Comparison of ENCODE assay signal across 1 cellular context in the genomic region with DNA sequence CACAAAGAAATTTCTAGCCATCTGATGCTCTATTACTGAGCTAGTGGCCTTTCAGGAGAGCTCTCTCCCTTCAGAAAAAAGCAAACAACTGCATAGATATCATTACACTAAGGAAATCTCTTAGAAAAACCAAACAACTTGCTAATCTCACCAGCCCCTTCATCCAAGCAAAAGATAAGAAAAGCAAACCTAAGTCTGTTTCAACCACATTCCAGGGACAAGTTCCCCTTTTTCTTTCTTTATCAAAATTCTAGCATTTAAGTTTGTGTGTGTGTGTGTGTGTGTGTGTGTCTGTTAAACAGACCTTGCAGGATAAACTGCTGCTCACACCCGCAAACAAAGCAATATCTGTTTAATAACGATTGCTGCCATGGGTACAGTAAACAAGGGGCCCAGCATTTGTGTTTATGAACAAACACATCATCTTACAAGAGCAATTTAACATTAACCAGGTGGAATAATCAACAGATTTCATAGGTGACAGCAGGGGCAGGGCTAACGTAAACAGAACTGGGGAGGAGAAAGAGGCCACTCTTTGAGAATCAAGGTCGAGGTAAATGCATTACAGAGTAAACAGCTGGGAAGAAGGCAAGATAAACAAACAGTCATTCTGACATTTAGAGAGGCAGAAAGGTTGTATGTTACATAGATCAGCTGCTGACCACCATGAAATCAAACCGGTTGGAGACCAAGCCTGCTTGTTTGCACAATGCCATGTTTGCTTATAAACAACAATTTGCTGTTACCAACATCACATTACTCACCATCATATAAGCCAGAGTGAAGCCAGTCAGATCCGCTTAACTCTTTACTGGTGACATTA.
TF ChIP-seq lines count a peak whose summit lies in the region.

No MANE protein-coding gene starts in this region.

TF ChIP-seq in HepG2, 621 proteins besides CTCF, POLR2A, EP300 and RAD21 (continued from another document):
- TF ChIP-seq, protein P1, sequence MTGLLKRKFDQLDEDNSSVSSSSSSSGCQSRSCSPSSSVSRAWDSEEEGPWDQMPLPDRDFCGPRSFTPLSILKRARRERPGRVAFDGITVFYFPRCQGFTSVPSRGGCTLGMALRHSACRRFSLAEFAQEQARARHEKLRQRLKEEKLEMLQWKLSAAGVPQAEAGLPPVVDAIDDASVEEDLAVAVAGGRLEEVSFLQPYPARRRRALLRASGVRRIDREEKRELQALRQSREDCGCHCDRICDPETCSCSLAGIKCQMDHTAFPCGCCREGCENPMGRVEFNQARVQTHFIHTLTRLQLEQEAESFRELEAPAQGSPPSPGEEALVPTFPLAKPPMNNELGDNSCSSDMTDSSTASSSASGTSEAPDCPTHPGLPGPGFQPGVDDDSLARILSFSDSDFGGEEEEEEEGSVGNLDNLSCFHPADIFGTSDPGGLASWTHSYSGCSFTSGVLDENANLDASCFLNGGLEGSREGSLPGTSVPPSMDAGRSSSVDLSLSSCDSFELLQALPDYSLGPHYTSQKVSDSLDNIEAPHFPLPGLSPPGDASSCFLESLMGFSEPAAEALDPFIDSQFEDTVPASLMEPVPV (CRISPR knock-in tag; IDR thresholded peaks at IDR 0.05) = no peak
- TF ChIP-seq HOXD1 (CRISPR knock-in tag; IDR thresholded peaks at IDR 0.05) (peak; percentile 54; the same call in 1 of the 2 replicates), ZNF841 (CRISPR knock-in tag; IDR thresholded peaks at IDR 0.05; ENCODE audit: borderline replicate concordance) (0 out of 2 replicates have a peak, but pooled peaks have one; percentile 72), ZFX (CRISPR knock-in tag; IDR thresholded peaks at IDR 0.05; ENCODE audit: low read depth) (peak; percentile 25; the same call in 1 of the 2 replicates), GTF3A (CRISPR knock-in tag; conservative IDR thresholded peaks at IDR 0.05) (no peak), NR2F2 (IDR thresholded peaks at IDR 0.05; ENCODE audit: borderline replicate concordance, low read depth) (peak; percentile 89), FOXK2 (IDR thresholded peaks at IDR 0.05) (peak; percentile 96), ARID2 (CRISPR knock-in tag; IDR thresholded peaks at IDR 0.05; ENCODE audit: borderline replicate concordance) (peak; percentile 88; the same call in 1 of the 2 replicates), SCMH1 (CRISPR knock-in tag; IDR thresholded peaks at IDR 0.05; ENCODE audit: borderline replicate concordance) (no peak), KLF13 (CRISPR knock-in tag; IDR thresholded peaks at IDR 0.05) (no peak), ZNF260 (CRISPR knock-in tag; IDR thresholded peaks at IDR 0.05; ENCODE audit: borderline replicate concordance, low read depth) (no peak), ZNF263 (CRISPR knock-in tag; IDR thresholded peaks at IDR 0.05) (no peak), SETDB1 (CRISPR knock-in tag; IDR thresholded peaks at IDR 0.05; ENCODE audit: borderline replicate concordance) (no peak), KLF12 (CRISPR knock-in tag; IDR thresholded peaks at IDR 0.05; ENCODE audit: borderline replicate concordance) (no peak; the same call in 1 of the 2 replicates), GATAD2A (CRISPR knock-in tag; IDR thresholded peaks at IDR 0.05) (peak; percentile 92), ZFP36L1 (CRISPR knock-in tag; IDR thresholded peaks at IDR 0.05) (peak; percentile 68), MAFF (IDR thresholded peaks at IDR 0.05; ENCODE audit: low read depth, low read length) (peak; percentile 57), RBFOX2 (IDR thresholded peaks at IDR 0.05; ENCODE audit: low read depth, low read length) (no peak; the same call in 1 of the 2 replicates), RXRA (CRISPR knock-in tag; IDR thresholded peaks at IDR 0.05) (peak; percentile 58; the same call in 1 of the 2 replicates), SRSF4 (IDR thresholded peaks at IDR 0.05; ENCODE audit: low read depth, low read length, poor library complexity, severe bottlenecking) (no peak), CBX1 (IDR thresholded peaks at IDR 0.05; ENCODE audit: low read depth) (no peak), ZNF136 (CRISPR knock-in tag; IDR thresholded peaks at IDR 0.05; ENCODE audit: low read depth) (no peak), PHB2 (IDR thresholded peaks at IDR 0.05; ENCODE audit: partially characterized antibody) (no peak), HES4 (CRISPR knock-in tag; IDR thresholded peaks at IDR 0.05; ENCODE audit: borderline replicate concordance) (no peak)
- TF ChIP-seq, protein P2, sequence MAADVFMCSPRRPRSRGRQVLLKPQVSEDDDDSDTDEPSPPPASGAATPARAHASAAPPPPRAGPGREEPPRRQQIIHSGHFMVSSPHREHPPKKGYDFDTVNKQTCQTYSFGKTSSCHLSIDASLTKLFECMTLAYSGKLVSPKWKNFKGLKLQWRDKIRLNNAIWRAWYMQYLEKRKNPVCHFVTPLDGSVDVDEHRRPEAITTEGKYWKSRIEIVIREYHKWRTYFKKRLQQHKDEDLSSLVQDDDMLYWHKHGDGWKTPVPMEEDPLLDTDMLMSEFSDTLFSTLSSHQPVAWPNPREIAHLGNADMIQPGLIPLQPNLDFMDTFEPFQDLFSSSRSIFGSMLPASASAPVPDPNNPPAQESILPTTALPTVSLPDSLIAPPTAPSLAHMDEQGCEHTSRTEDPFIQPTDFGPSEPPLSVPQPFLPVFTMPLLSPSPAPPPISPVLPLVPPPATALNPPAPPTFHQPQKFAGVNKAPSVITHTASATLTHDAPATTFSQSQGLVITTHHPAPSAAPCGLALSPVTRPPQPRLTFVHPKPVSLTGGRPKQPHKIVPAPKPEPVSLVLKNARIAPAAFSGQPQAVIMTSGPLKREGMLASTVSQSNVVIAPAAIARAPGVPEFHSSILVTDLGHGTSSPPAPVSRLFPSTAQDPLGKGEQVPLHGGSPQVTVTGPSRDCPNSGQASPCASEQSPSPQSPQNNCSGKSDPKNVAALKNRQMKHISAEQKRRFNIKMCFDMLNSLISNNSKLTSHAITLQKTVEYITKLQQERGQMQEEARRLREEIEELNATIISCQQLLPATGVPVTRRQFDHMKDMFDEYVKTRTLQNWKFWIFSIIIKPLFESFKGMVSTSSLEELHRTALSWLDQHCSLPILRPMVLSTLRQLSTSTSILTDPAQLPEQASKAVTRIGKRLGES (CRISPR knock-in tag; IDR thresholded peaks at IDR 0.05; ENCODE audit: borderline replicate concordance) = 0 out of 2 replicates have a peak, but pooled peaks have one; percentile 47
- TF ChIP-seq, protein P3, sequence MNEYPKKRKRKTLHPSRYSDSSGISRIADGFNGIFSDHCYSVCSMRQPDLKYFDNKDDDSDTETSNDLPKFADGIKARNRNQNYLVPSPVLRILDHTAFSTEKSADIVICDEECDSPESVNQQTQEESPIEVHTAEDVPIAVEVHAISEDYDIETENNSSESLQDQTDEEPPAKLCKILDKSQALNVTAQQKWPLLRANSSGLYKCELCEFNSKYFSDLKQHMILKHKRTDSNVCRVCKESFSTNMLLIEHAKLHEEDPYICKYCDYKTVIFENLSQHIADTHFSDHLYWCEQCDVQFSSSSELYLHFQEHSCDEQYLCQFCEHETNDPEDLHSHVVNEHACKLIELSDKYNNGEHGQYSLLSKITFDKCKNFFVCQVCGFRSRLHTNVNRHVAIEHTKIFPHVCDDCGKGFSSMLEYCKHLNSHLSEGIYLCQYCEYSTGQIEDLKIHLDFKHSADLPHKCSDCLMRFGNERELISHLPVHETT (CRISPR knock-in tag; conservative IDR thresholded peaks at IDR 0.05) = no peak
- TF ChIP-seq, protein P4, sequence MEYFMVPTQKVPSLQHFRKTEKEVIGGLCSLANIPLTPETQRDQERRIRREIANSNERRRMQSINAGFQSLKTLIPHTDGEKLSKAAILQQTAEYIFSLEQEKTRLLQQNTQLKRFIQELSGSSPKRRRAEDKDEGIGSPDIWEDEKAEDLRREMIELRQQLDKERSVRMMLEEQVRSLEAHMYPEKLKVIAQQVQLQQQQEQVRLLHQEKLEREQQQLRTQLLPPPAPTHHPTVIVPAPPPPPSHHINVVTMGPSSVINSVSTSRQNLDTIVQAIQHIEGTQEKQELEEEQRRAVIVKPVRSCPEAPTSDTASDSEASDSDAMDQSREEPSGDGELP (IDR thresholded peaks at IDR 0.05; ENCODE audit: borderline replicate concordance, low read depth) = peak; percentile 98
- TF ChIP-seq, protein P5, sequence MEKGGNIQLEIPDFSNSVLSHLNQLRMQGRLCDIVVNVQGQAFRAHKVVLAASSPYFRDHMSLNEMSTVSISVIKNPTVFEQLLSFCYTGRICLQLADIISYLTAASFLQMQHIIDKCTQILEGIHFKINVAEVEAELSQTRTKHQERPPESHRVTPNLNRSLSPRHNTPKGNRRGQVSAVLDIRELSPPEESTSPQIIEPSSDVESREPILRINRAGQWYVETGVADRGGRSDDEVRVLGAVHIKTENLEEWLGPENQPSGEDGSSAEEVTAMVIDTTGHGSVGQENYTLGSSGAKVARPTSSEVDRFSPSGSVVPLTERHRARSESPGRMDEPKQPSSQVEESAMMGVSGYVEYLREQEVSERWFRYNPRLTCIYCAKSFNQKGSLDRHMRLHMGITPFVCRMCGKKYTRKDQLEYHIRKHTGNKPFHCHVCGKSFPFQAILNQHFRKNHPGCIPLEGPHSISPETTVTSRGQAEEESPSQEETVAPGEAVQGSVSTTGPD (CRISPR knock-in tag; IDR thresholded peaks at IDR 0.05) = no peak
- TF ChIP-seq, protein P6, sequence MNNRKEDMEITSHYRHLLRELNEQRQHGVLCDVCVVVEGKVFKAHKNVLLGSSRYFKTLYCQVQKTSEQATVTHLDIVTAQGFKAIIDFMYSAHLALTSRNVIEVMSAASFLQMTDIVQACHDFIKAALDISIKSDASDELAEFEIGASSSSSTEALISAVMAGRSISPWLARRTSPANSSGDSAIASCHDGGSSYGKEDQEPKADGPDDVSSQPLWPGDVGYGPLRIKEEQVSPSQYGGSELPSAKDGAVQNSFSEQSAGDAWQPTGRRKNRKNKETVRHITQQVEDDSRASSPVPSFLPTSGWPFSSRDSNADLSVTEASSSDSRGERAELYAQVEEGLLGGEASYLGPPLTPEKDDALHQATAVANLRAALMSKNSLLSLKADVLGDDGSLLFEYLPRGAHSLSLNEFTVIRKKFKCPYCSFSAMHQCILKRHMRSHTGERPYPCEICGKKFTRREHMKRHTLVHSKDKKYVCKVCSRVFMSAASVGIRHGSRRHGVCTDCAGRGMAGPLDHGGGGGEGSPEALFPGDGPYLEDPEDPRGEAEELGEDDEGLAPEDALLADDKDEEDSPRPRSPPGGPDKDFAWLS (CRISPR knock-in tag; IDR thresholded peaks at IDR 0.05; ENCODE audit: borderline replicate concordance) = 0 out of 2 replicates have a peak, but pooled peaks have one; percentile 39
- TF ChIP-seq, protein P7, sequence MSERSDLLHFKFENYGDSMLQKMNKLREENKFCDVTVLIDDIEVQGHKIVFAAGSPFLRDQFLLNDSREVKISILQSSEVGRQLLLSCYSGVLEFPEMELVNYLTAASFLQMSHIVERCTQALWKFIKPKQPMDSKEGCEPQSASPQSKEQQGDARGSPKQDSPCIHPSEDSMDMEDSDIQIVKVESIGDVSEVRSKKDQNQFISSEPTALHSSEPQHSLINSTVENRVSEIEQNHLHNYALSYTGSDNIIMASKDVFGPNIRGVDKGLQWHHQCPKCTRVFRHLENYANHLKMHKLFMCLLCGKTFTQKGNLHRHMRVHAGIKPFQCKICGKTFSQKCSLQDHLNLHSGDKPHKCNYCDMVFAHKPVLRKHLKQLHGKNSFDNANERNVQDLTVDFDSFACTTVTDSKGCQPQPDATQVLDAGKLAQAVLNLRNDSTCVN (CRISPR knock-in tag; IDR thresholded peaks at IDR 0.05; ENCODE audit: borderline replicate concordance) = peak; percentile 73; the same call in 1 of the 2 replicates
- TF ChIP-seq, protein P8, sequence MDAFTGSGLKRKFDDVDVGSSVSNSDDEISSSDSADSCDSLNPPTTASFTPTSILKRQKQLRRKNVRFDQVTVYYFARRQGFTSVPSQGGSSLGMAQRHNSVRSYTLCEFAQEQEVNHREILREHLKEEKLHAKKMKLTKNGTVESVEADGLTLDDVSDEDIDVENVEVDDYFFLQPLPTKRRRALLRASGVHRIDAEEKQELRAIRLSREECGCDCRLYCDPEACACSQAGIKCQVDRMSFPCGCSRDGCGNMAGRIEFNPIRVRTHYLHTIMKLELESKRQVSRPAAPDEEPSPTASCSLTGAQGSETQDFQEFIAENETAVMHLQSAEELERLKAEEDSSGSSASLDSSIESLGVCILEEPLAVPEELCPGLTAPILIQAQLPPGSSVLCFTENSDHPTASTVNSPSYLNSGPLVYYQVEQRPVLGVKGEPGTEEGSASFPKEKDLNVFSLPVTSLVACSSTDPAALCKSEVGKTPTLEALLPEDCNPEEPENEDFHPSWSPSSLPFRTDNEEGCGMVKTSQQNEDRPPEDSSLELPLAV (CRISPR knock-in tag; conservative IDR thresholded peaks at IDR 0.05; ENCODE audit: low read depth) = no peak
- TF ChIP-seq, protein P9, sequence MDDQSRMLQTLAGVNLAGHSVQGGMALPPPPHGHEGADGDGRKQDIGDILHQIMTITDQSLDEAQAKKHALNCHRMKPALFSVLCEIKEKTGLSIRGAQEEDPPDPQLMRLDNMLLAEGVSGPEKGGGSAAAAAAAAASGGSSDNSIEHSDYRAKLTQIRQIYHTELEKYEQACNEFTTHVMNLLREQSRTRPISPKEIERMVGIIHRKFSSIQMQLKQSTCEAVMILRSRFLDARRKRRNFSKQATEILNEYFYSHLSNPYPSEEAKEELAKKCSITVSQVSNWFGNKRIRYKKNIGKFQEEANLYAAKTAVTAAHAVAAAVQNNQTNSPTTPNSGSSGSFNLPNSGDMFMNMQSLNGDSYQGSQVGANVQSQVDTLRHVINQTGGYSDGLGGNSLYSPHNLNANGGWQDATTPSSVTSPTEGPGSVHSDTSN (CRISPR knock-in tag; IDR thresholded peaks at IDR 0.05; ENCODE audit: borderline replicate concordance) = no peak
TF ChIP-seq in HepG2: peak in this region for 264.
